Comparison of ENCODE assay signal across 16 cellular contexts in genomic region chr6:105380634-105381033, GRCh38. TPM values are rescaled to one million over a fixed set of nuclear protein-coding genes. Genes with fewer than 3 reads are reported as not detected.
DNase-seq lines count a peak whose midpoint lies in the region; ATAC-seq and TF ChIP-seq lines count a peak whose summit lies in the region.
"Had no signal": no experiment of that assay in that cellular context is flagged by ENCODE, and none has a peak within 500 bp of the region (broad histone marks: within the 10 kb centered on the region; RNA-seq: fewer than 3 reads in every experiment).

No MANE protein-coding gene starts in this region.

- DNase-seq in NCI-H69 (lab: John Stamatoyannopoulos, UW) (peak; percentile 10), T-helper 17 cell (no peak), hepatocyte (ENCODE audit: low spot score) (no peak), NCI-H2196 treated with DMSO at 0.1 percent for 48 hours (lab: John Stamatoyannopoulos, UW; ENCODE audit: unreplicated experiment) (no peak), NOMO-1 treated with DMSO at 0.1 percent for 48 hours (lab: John Stamatoyannopoulos, UW; ENCODE audit: unreplicated experiment) (no peak)
- DNase-seq: BE2C; CD4-positive, alpha-beta memory T cell; DND-41; GDM1; GOT3; H9 had no signal

- peak overlapping the region; percentile 60 for H3K27ac Mint-ChIP-seq in T-helper 17 cell

- H3K9me2 ChIP-seq in hepatocyte (replicated peaks; ENCODE audit: insufficient read depth) = no peaks in the 10 kb centered on the region

- peaks cover 61% of the 10 kb centered on the region for H3K79me2 ChIP-seq in hepatocyte

- TF ChIP-seq CTCF in hepatocyte (IDR thresholded peaks at IDR 0.05; ENCODE audit: poor library complexity) = no peak

- H3K27ac ChIP-seq in hepatocyte (peak overlapping the region; percentile 35), temporal lobe (ENCODE audit: low read depth, low read length) (peak overlapping the region; percentile 45)
- H3K27ac ChIP-seq: A549, C4-2B had no signal

- H3K9me3 ChIP-seq in T-helper 17 cell (ENCODE audit: control insufficient read depth, low read length, poor library complexity, severe bottlenecking) (no peaks in the 10 kb centered on the region), hepatocyte (ENCODE audit: low read depth) (no peaks in the 10 kb centered on the region)
- H3K9me3 ChIP-seq: A549, BE2C had no signal

- H2AFZ ChIP-seq in hepatocyte = no peak overlapping the region

- H3K36me3 ChIP-seq in hepatocyte (replicated peaks; ENCODE audit: insufficient read depth, low read depth) = no peaks in the 10 kb centered on the region

- 36% methylated on average over 2 of the region's 2 CpGs for WGBS in hepatocyte (ENCODE audit: low lambda C conversion rate, missing lambda C conversion rate)

- no peak for ATAC-seq in T-helper 17 cell
- no peak for ATAC-seq in GM19452 (IDR thresholded peaks at IDR 0.05; ENCODE audit: unreplicated experiment)
- ATAC-seq: A549, HepG2 had no signal

- no peak overlapping the region for H3K4me3 Mint-ChIP-seq in T-helper 17 cell
- H3K4me3 Mint-ChIP-seq: CD4-positive, alpha-beta memory T cell; H9 had no signal

- H3K27me3 Mint-ChIP-seq in T-helper 17 cell = no peaks in the 10 kb centered on the region
- H3K27me3 Mint-ChIP-seq: CD4-positive, alpha-beta memory T cell had no signal

- no peaks in the 10 kb centered on the region for H3K27me3 ChIP-seq in hepatocyte
- H3K27me3 ChIP-seq: BE2C had no signal

- no peaks in the 10 kb centered on the region for H4K20me1 ChIP-seq in hepatocyte (ENCODE audit: insufficient read depth, poor library complexity, severe bottlenecking)

- peaks cover 31% of the 10 kb centered on the region for H3K4me1 Mint-ChIP-seq in T-helper 17 cell

- H3K36me3 Mint-ChIP-seq in T-helper 17 cell (ENCODE audit: low read depth) = peaks cover 6% of the 10 kb centered on the region

- no peak overlapping the region for H3K4me3 ChIP-seq in hepatocyte
- H3K4me3 ChIP-seq: A549 had no signal

- H3K4me1 ChIP-seq in hepatocyte (ENCODE audit: insufficient read depth) = peaks cover 25% of the 10 kb centered on the region
- H3K4me1 ChIP-seq: BE2C had no signal

- peak overlapping the region; percentile 61 for H3K4me2 ChIP-seq in hepatocyte
- H3K4me2 ChIP-seq: A549 had no signal

RNA-seq across cellular contexts. Expression of gene PREP, which starts 22.2 kb away (rescaled TPM):
- total RNA-seq in T-helper 17 cell (10 to 100 TPM; 26.2 to 27.8 TPM), hepatocyte (27.2 and 27.6 TPM in 2 replicates), temporal lobe (41.6 TPM)
- polyA plus RNA-seq in hepatocyte = 27.3 and 30.3 TPM in 2 replicates
